Comparison of ENCODE assay signal across 12 cellular contexts in the genomic region with DNA sequence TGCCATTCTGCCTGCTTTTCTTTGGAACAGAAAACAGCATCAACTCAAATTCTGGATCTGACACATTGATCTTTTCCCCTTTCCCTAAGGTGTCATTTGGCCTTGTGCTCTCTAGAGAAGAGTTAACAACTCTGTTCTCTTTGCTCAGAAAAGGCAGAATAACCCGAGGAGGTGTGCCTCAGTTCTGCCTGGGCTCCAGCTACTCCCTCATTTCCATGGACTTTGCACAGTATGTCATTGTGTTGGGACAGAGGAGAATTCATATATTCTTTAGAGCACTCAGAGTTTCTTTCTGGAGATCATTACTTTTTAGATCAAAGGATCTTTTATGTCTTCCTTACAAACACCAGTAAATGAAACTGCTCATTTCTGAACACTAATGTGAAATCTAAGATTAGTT.
"Had no signal": no experiment of that assay in that cellular context is flagged by ENCODE, and none has a peak within 500 bp of the region (broad histone marks: within the 10 kb centered on the region; RNA-seq: fewer than 3 reads in every experiment).

No MANE protein-coding gene starts in this region.

- H3K9me3 Mint-ChIP-seq: activated naive CD8-positive, alpha-beta T cell treated with anti-CD3 and anti-CD28 coated beads, Interleukin-2, amount 50 U/mL, for 24 hours; activated T-helper 17 cell treated with anti-CD3 and anti-CD28 coated beads, Interleukin-2, amount 50 U/mL, for 72 hours; endodermal cell; neural progenitor cell; stimulated activated memory B cell treated with anti-CD40 and anti-IgM and Interleukin-4, amounts not matched to agents 10 μg/mL and 1 μg/mL and 100 μg/mL, for 72 hours; T-helper 2 cell treated with Interferon-gamma antibody and Interleukin-4, amounts not matched to agents 5 μg/mL and 100 μg/mL, for 36 hours had no signal

- H3K9me3 ChIP-seq: ascending aorta, gastroesophageal sphincter had no signal

- H3K4me1 Mint-ChIP-seq: activated naive CD8-positive, alpha-beta T cell treated with anti-CD3 and anti-CD28 coated beads, Interleukin-2, amount 50 U/mL, for 24 hours; activated T-helper 17 cell treated with anti-CD3 and anti-CD28 coated beads, Interleukin-2, amount 50 U/mL, for 72 hours; endodermal cell; stimulated activated memory B cell treated with anti-CD40 and anti-IgM and Interleukin-4, amounts not matched to agents 10 μg/mL and 1 μg/mL and 100 μg/mL, for 72 hours had no signal

- H3K4me3 ChIP-seq: ascending aorta, gastroesophageal sphincter, neural progenitor cell had no signal

- H3K4me1 ChIP-seq: ascending aorta, gastroesophageal sphincter, neural progenitor cell had no signal

- H3K27ac Mint-ChIP-seq: activated naive CD8-positive, alpha-beta T cell treated with anti-CD3 and anti-CD28 coated beads, Interleukin-2, amount 50 U/mL, for 24 hours; activated T-helper 17 cell treated with anti-CD3 and anti-CD28 coated beads, Interleukin-2, amount 50 U/mL, for 72 hours; endodermal cell; stimulated activated memory B cell treated with anti-CD40 and anti-IgM and Interleukin-4, amounts not matched to agents 10 μg/mL and 1 μg/mL and 100 μg/mL, for 72 hours; T-helper 2 cell treated with Interferon-gamma antibody and Interleukin-4, amounts not matched to agents 5 μg/mL and 100 μg/mL, for 36 hours had no signal

- DNase-seq: activated naive CD4-positive, alpha-beta T cell treated with Interleukin-2 at 50 U/mL for 16 hours; activated naive CD8-positive, alpha-beta T cell treated with anti-CD3 and anti-CD28 coated beads, Interleukin-2, amount 50 U/mL, for 24 hours; endodermal cell; stimulated activated CD4-positive, alpha-beta T cell treated with anti-CD3 and anti-CD28 coated beads, Interleukin-2, amount 100 ng/mL, for 48 hours; SW 1271; trophoblast cell had no signal

- H3K27ac ChIP-seq: ascending aorta, gastroesophageal sphincter, neural progenitor cell had no signal

- ATAC-seq: activated naive CD8-positive, alpha-beta T cell treated with anti-CD3 and anti-CD28 coated beads, Interleukin-2, amount 50 U/mL, for 24 hours; activated T-helper 17 cell treated with anti-CD3 and anti-CD28 coated beads, Interleukin-2, amount 50 U/mL, for 72 hours; gastroesophageal sphincter; stimulated activated memory B cell treated with anti-CD40 and anti-IgM and Interleukin-4, amounts not matched to agents 10 μg/mL and 1 μg/mL and 100 μg/mL, for 72 hours had no signal

- H3K4me3 Mint-ChIP-seq: activated naive CD8-positive, alpha-beta T cell treated with anti-CD3 and anti-CD28 coated beads, Interleukin-2, amount 50 U/mL, for 24 hours; activated T-helper 17 cell treated with anti-CD3 and anti-CD28 coated beads, Interleukin-2, amount 50 U/mL, for 72 hours; endodermal cell; neural progenitor cell; stimulated activated memory B cell treated with anti-CD40 and anti-IgM and Interleukin-4, amounts not matched to agents 10 μg/mL and 1 μg/mL and 100 μg/mL, for 72 hours; T-helper 2 cell treated with Interferon-gamma antibody and Interleukin-4, amounts not matched to agents 5 μg/mL and 100 μg/mL, for 36 hours had no signal

- H3K27me3 ChIP-seq: ascending aorta, gastroesophageal sphincter, neural progenitor cell had no signal

- H3K36me3 ChIP-seq: neural progenitor cell had no signal

- H3K27me3 Mint-ChIP-seq: activated naive CD8-positive, alpha-beta T cell treated with anti-CD3 and anti-CD28 coated beads, Interleukin-2, amount 50 U/mL, for 24 hours; activated T-helper 17 cell treated with anti-CD3 and anti-CD28 coated beads, Interleukin-2, amount 50 U/mL, for 72 hours; stimulated activated memory B cell treated with anti-CD40 and anti-IgM and Interleukin-4, amounts not matched to agents 10 μg/mL and 1 μg/mL and 100 μg/mL, for 72 hours had no signal
